Comparison of ENCODE assay signal across 22 cellular contexts in the genomic region with DNA sequence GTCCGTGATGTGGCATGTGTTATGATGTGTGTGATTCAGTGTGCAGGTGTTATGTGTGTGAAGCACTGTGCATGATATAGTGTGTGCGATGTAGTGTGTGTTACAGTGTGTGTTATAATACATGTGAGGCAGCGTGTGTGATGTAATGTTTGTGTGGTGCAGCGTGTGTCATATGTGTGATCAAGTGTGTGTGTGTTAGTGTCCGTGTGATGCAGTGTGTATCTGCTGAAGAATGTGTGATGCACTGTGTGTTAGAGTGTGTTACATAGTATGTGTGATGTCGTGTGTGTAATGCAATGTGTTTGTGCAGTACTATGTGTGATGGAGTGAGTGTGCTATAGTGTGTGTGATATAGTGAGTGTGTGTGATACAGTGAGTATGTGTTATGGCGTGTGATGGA.
DNase-seq lines count a peak whose midpoint lies in the region; ATAC-seq, FAIRE-seq and TF ChIP-seq lines count a peak whose summit lies in the region.
"Had no signal": no experiment of that assay in that cellular context is flagged by ENCODE, and none has a peak within 500 bp of the region (broad histone marks: within the 10 kb centered on the region; RNA-seq: fewer than 3 reads in every experiment).

No MANE protein-coding gene starts in this region.

- peak overlapping the region; percentile 24 for H2BK15ac ChIP-seq in H1 (ENCODE audit: low read length)

- WGBS in HepG2 (ENCODE audit: low lambda C conversion rate) = 30% methylated on average over 7 of the region's 7 CpGs
- WGBS in right lobe of liver (ENCODE audit: insufficient coverage, low coverage, low lambda C conversion rate, missing lambda C conversion rate) = 76% methylated on average over 7 of the region's 7 CpGs
- WGBS in H1 (ENCODE audit: extremely low coverage in 1 of 2, insufficient coverage in 1 of 2, insufficient read length in 1 of 2, insufficient replicate concordance in 2 of 2, low coverage in 1 of 2, low lambda C conversion rate in 2 of 2, missing lambda C conversion rate in 1 of 2), 2 experiments = 94 to 100% methylated on average over 1 to 7 of the region's 7 CpGs

- CTCF ChIA-PET in HepG2 (lab: Yijun Ruan, JAX; ENCODE audit: low intra/inter-chr PET ratio, low total read pairs) (no interaction called here), H1 (lab: Charles Lee; ENCODE audit: partially characterized antibody) (no interaction called here)
- CTCF ChIA-PET in activated naive CD4-positive, alpha-beta T cell treated with anti-CD3 and anti-CD28 coated beads for 36 hours (lab: Charles Lee) = no interaction called here

- intact Hi-C loops in HepG2 (cut with micrococcal nuclease; ENCODE audit: unreplicated experiment) = no loop called here
- intact Hi-C loops in right lobe of liver (cut with DNase I) = no loop called here
- intact Hi-C loops in activated naive CD4-positive, alpha-beta T cell treated with anti-CD3 and anti-CD28 coated beads for 36 hours (cut with micrococcal nuclease) = no loop called here

- TF ChIP-seq CTCF in HepG2 (CRISPR knock-in tag; IDR thresholded peaks at IDR 0.05) (no peak), right lobe of liver (IDR thresholded peaks at IDR 0.05) (no peak), H1 (IDR thresholded peaks at IDR 0.05; ENCODE audit: control extremely low read depth in 1 of 3, insufficient read depth in 1 of 3, low read depth in 1 of 3, low read length in 3 of 3) (no peak)

- no peak overlapping the region for H3K56ac ChIP-seq in H1 (replicated peaks; ENCODE audit: insufficient read length, low read depth, low read length)

- H3K9ac ChIP-seq in HepG2 (ENCODE audit: insufficient read depth, low read depth, low read length) (no peak overlapping the region), H1 (replicated peaks in 1 of 4; ENCODE audit: extremely low read depth in 1 of 4, low read depth in 3 of 4, low read length in 3 of 4) (no peak overlapping the region)
- H3K9ac ChIP-seq: BLaER1, GM23248 had no signal

- POLR2A ChIA-PET in HepG2 (lab: Yijun Ruan, JAX) = no interaction called here
- POLR2A ChIA-PET in H1 (lab: Charles Lee; ENCODE audit: partially characterized antibody) = no interaction called here

- H3K23me2 ChIP-seq in H1 (ENCODE audit: low read depth, low read length) = peaks cover 12% of the 10 kb centered on the region; the same call in 1 of the 2 replicates

- in situ Hi-C loops in HepG2 (cut with HindIII; ENCODE audit: extremely low pct_ligation_motif_present, low pct_unique_long_range_greater_than_20kb) = no loop called here

- no peaks in the 10 kb centered on the region for H3K36me3 Mint-ChIP-seq in natural killer cell treated with Interleukin-12 subunit alpha and Interleukin-12 subunit beta and Interleukin-15 and Interleukin-18, amount 100 ng/mL, for 72 hours
- H3K36me3 Mint-ChIP-seq in activated naive CD4-positive, alpha-beta T cell treated with anti-CD3 and anti-CD28 coated beads for 36 hours (ENCODE audit: low read depth) = no peaks in the 10 kb centered on the region
- H3K36me3 Mint-ChIP-seq: CD4-positive, CD25-positive, alpha-beta regulatory T cell; CD8-positive, alpha-beta T cell had no signal

- no peak overlapping the region for H3K27ac Mint-ChIP-seq in natural killer cell treated with Interleukin-12 subunit alpha and Interleukin-12 subunit beta and Interleukin-15 and Interleukin-18, amount 100 ng/mL, for 72 hours
- H3K27ac Mint-ChIP-seq in activated naive CD4-positive, alpha-beta T cell treated with anti-CD3 and anti-CD28 coated beads for 36 hours = no peak overlapping the region
- H3K27ac Mint-ChIP-seq: B cell; CD4-positive, CD25-positive, alpha-beta regulatory T cell; CD8-positive, alpha-beta T cell; H9 had no signal

- no peak overlapping the region for H4K5ac ChIP-seq in H1 (ENCODE audit: insufficient read length, low read depth, low read length)

- no peak for TF ChIP-seq POLR2A in HepG2 (IDR thresholded peaks at IDR 0.05; ENCODE audit: insufficient read depth in 1 of 2, low read depth in 2 of 2, low read length in 2 of 2)
- TF ChIP-seq POLR2A in right lobe of liver (IDR thresholded peaks at IDR 0.05) = no peak
- TF ChIP-seq POLR2A in H1 (IDR thresholded peaks at IDR 0.05; ENCODE audit: control extremely low read depth in 1 of 2, low read depth in 2 of 2, low read length in 2 of 2) = no peak

- H3K4ac ChIP-seq in H1 (replicated peaks; ENCODE audit: insufficient read length, low read depth, low read length) = peak overlapping the region; percentile 28

- H4K91ac ChIP-seq in H1 (replicated peaks; ENCODE audit: insufficient read length, low read length) = peak overlapping the region; percentile 80

- no peak overlapping the region for H4K8ac ChIP-seq in H1 (ENCODE audit: extremely low read depth, insufficient read depth, low read length)

- TF ChIP-seq RAD21 in HepG2 (CRISPR knock-in tag; IDR thresholded peaks at IDR 0.05) = no peak
- no peak for TF ChIP-seq RAD21 in H1 (IDR thresholded peaks at IDR 0.05 in 1 of 2, conservative IDR thresholded peaks at IDR 0.05 in 1 of 2; ENCODE audit: low read depth in 2 of 2, low read length in 2 of 2)

- ATAC-seq in HepG2 (no peak), right lobe of liver (no peak)
- ATAC-seq in natural killer cell treated with Interleukin-12 subunit alpha and Interleukin-12 subunit beta and Interleukin-15 and Interleukin-18, amount 100 ng/mL, for 72 hours = peak; percentile 24 to 27
- ATAC-seq: CD8-positive, alpha-beta T cell; HCT116 had no signal

- no peaks in the 10 kb centered on the region for H3K4me1 Mint-ChIP-seq in natural killer cell treated with Interleukin-12 subunit alpha and Interleukin-12 subunit beta and Interleukin-15 and Interleukin-18, amount 100 ng/mL, for 72 hours (ENCODE audit: low read depth in 2 of 2)
- H3K4me1 Mint-ChIP-seq in activated naive CD4-positive, alpha-beta T cell treated with anti-CD3 and anti-CD28 coated beads for 36 hours (ENCODE audit: low read depth) = no peaks in the 10 kb centered on the region
- H3K4me1 Mint-ChIP-seq: B cell; CD4-positive, CD25-positive, alpha-beta regulatory T cell had no signal

- peak overlapping the region; percentile 90; the same call in 1 of the 2 replicates for H2BK12ac ChIP-seq in H1 (ENCODE audit: low read depth, low read length)

- no peaks in the 10 kb centered on the region for H3K79me2 ChIP-seq in HepG2 (ENCODE audit: insufficient read depth, low read length)
- H3K79me2 ChIP-seq in H1 (ENCODE audit: control insufficient read depth in 1 of 2, insufficient read depth in 2 of 2, low read length in 2 of 2) = no peaks in the 10 kb centered on the region

- no TSS peak for BruUV-seq in HepG2 (replicated peaks; lab: Mats Ljungman, UMichigan)

- H3K18ac ChIP-seq in H1 (ENCODE audit: extremely low read depth, low read length) = no peak overlapping the region

- no peak for FAIRE-seq in HepG2 (lab: Jason Lieb, UNC)
- no peak for FAIRE-seq in H1 (lab: Jason Lieb, UNC)
- FAIRE-seq in RCC 7860 (lab: Jason Lieb, UNC) = no peak
- FAIRE-seq: A204.1, GM19239 had no signal

- no peak overlapping the region for H3K14ac ChIP-seq in H1 (ENCODE audit: insufficient read length)

- DNase-seq in HepG2 (ENCODE audit: low spot score) = no peak
- no peak for DNase-seq in right lobe of liver
- DNase-seq in H1 (ENCODE audit: low read depth in 1 of 2, low spot score in 2 of 2) = no peak
- DNase-seq in natural killer cell treated with Interleukin-12 subunit alpha and Interleukin-12 subunit beta and Interleukin-15 and Interleukin-18, amount 100 ng/mL, for 72 hours (ENCODE audit: low spot score) = no peak
- DNase-seq in RCC 7860 (ENCODE audit: low spot score) = no peak
- DNase-seq in activated naive CD4-positive, alpha-beta T cell treated with anti-CD3 and anti-CD28 coated beads for 36 hours = no peak
- DNase-seq in NAMALWA (ENCODE audit: low spot score) = no peak
- DNase-seq: Caco-2; CD4-positive, CD25-positive, alpha-beta regulatory T cell; CD8-positive, alpha-beta T cell; DMS 273 treated with DMSO at 0.1 percent for 48 hours; DMS79; GF-D8; GM23248; H9 had no signal

- H3K27ac ChIP-seq in HepG2 (ENCODE audit: extremely low read length, insufficient read depth, low read length) = no peak overlapping the region
- no peak overlapping the region for H3K27ac ChIP-seq in right lobe of liver
- no peak overlapping the region for H3K27ac ChIP-seq in H1 (ENCODE audit: low read depth, low read length)
- H3K27ac ChIP-seq: 22Rv1, BLaER1, C4-2B, GM23248 had no signal

- H3K4me2 ChIP-seq in HepG2 (ENCODE audit: low read depth, low read length) (no peak overlapping the region), H1 (ENCODE audit: insufficient read depth in 1 of 2, low read depth in 2 of 2, low read length in 2 of 2) (no peak overlapping the region)
- H3K4me2 ChIP-seq: BLaER1 had no signal

- H3K4me1 ChIP-seq in HepG2 (ENCODE audit: insufficient read depth, low read length) = no peaks in the 10 kb centered on the region
- H3K4me1 ChIP-seq in right lobe of liver = no peaks in the 10 kb centered on the region
- H3K4me1 ChIP-seq in H1 (replicated peaks in 1 of 4; ENCODE audit: control insufficient read depth in 3 of 4, insufficient read depth in 4 of 4, low read length in 3 of 4) = peaks cover 0 to 11% (median 5%) of the 10 kb centered on the region in 4 experiments; a peak in 5 of 7 replicates
- H3K4me1 ChIP-seq: BLaER1, Caco-2 had no signal

- no peaks in the 10 kb centered on the region for H3K36me3 ChIP-seq in HepG2 (replicated peaks in 1 of 2; ENCODE audit: control insufficient read depth in 1 of 2, insufficient read depth in 2 of 2, low read length in 2 of 2)
- no peaks in the 10 kb centered on the region for H3K36me3 ChIP-seq in right lobe of liver
- no peaks in the 10 kb centered on the region; a peak in 1 of 8 replicates for H3K36me3 ChIP-seq in H1 (ENCODE audit: control insufficient read depth in 2 of 4, insufficient read depth in 4 of 4, low read length in 3 of 4)
- H3K36me3 ChIP-seq: BLaER1 had no signal

- H4K20me1 ChIP-seq in HepG2 (ENCODE audit: insufficient read depth, low read length) (no peaks in the 10 kb centered on the region), H1 (replicated peaks in 1 of 2; ENCODE audit: control insufficient read depth in 1 of 2, insufficient read depth in 2 of 2, low read length in 2 of 2) (peaks cover 0 to 5% of the 10 kb centered on the region in 2 experiments)
- H4K20me1 ChIP-seq: BLaER1 had no signal

- no peaks in the 10 kb centered on the region; a peak in 1 of 5 replicates for H3K27me3 ChIP-seq in HepG2 (ENCODE audit: control insufficient read depth in 1 of 2, insufficient read depth in 2 of 2, low read length in 2 of 2)
- H3K27me3 ChIP-seq in right lobe of liver = no peaks in the 10 kb centered on the region
- H3K27me3 ChIP-seq in H1 (replicated peaks in 1 of 4; ENCODE audit: control insufficient read depth in 3 of 4, extremely low read depth in 1 of 4, insufficient read depth in 3 of 4, low read length in 3 of 4) = no peaks in the 10 kb centered on the region
- H3K27me3 ChIP-seq: BLaER1 had no signal

- no peak overlapping the region for H3K23ac ChIP-seq in H1 (ENCODE audit: insufficient read length)

- H3K9me3 Mint-ChIP-seq in natural killer cell treated with Interleukin-12 subunit alpha and Interleukin-12 subunit beta and Interleukin-15 and Interleukin-18, amount 100 ng/mL, for 72 hours = no peaks in the 10 kb centered on the region
- H3K9me3 Mint-ChIP-seq in activated naive CD4-positive, alpha-beta T cell treated with anti-CD3 and anti-CD28 coated beads for 36 hours = no peaks in the 10 kb centered on the region
- H3K9me3 Mint-ChIP-seq: CD8-positive, alpha-beta T cell; H9 had no signal

- H3K79me1 ChIP-seq in H1 (ENCODE audit: low read depth, low read length) = 0 out of 2 replicates have a peak, but pooled peaks cover 3% of the 10 kb centered on the region

- no peaks in the 10 kb centered on the region for H3K27me3 Mint-ChIP-seq in natural killer cell treated with Interleukin-12 subunit alpha and Interleukin-12 subunit beta and Interleukin-15 and Interleukin-18, amount 100 ng/mL, for 72 hours
- no peaks in the 10 kb centered on the region for H3K27me3 Mint-ChIP-seq in activated naive CD4-positive, alpha-beta T cell treated with anti-CD3 and anti-CD28 coated beads for 36 hours (ENCODE audit: low read depth)
- H3K27me3 Mint-ChIP-seq: B cell; CD4-positive, CD25-positive, alpha-beta regulatory T cell had no signal

- no peak overlapping the region for H3K4me3 Mint-ChIP-seq in natural killer cell treated with Interleukin-12 subunit alpha and Interleukin-12 subunit beta and Interleukin-15 and Interleukin-18, amount 100 ng/mL, for 72 hours
- H3K4me3 Mint-ChIP-seq in activated naive CD4-positive, alpha-beta T cell treated with anti-CD3 and anti-CD28 coated beads for 36 hours = no peak overlapping the region
- H3K4me3 Mint-ChIP-seq: B cell; CD4-positive, CD25-positive, alpha-beta regulatory T cell; CD8-positive, alpha-beta T cell; H9 had no signal

- H3K4me3 ChIP-seq in HepG2 (replicated peaks in 1 of 3; ENCODE audit: insufficient read depth in 1 of 3, low read depth in 2 of 3, low read length in 3 of 3) (no peak overlapping the region), right lobe of liver (no peak overlapping the region), H1 (ENCODE audit: extremely low read depth in 1 of 4, insufficient read depth in 2 of 4, low read depth in 3 of 4, low read length in 4 of 4) (no peak overlapping the region)
- H3K4me3 ChIP-seq: BLaER1, GM23248 had no signal

- H2AFZ ChIP-seq in HepG2 (ENCODE audit: low read length) = no peak overlapping the region
- no peak overlapping the region for H2AFZ ChIP-seq in H1 (ENCODE audit: low read length)
- H2AFZ ChIP-seq: GM23248 had no signal

- H2BK20ac ChIP-seq in H1 (ENCODE audit: low read length) = no peak overlapping the region

- no peaks in the 10 kb centered on the region for H3K9me3 ChIP-seq in HepG2 (ENCODE audit: low read length)
- H3K9me3 ChIP-seq in right lobe of liver = no peaks in the 10 kb centered on the region
- H3K9me3 ChIP-seq in H1 (ENCODE audit: insufficient read depth in 2 of 2, low read depth in 1 of 2, low read length in 1 of 2) = no peaks in the 10 kb centered on the region; a peak in 1 of 4 replicates
- H3K9me3 ChIP-seq: BLaER1, Caco-2 had no signal

- TF ChIP-seq EP300 in HepG2 (IDR thresholded peaks at IDR 0.05; ENCODE audit: low read depth in 2 of 2, low read length in 2 of 2) (no peak), HepG2 (CRISPR knock-in tag; IDR thresholded peaks at IDR 0.05; ENCODE audit: borderline replicate concordance) (no peak), H1 (IDR thresholded peaks at IDR 0.05; ENCODE audit: borderline replicate concordance in 1 of 2, low read depth in 2 of 2, low read length in 2 of 2) (no peak)

- peak overlapping the region; percentile 99; the same call in 1 of the 2 replicates for H2AK5ac ChIP-seq in H1 (ENCODE audit: low read depth, low read length)

- peak overlapping the region; percentile 77 for H2BK120ac ChIP-seq in H1 (replicated peaks; ENCODE audit: low read depth, low read length)

- no peak overlapping the region; the same call in 1 of the 2 replicates for H2BK5ac ChIP-seq in H1 (ENCODE audit: low read depth, low read length)

Comparison
In these comparisons a context has a peak if more than half of its experiments do, and no peak if none do; other contexts are left out.
1. ATAC-seq: peak in natural killer cell treated with Interleukin-12 subunit alpha and Interleukin-12 subunit beta and Interleukin-15 and Interleukin-18, amount 100 ng/mL, for 72 hours (2 of 2); none in HepG2 (single experiment) and right lobe of liver (0 of 4).